Comparison of ENCODE assay signal across 14 cellular contexts in genomic region chr2:47237375-47238357, GRCh38.
DNase-seq lines count a peak whose midpoint lies in the region; ATAC-seq, FAIRE-seq and TF ChIP-seq lines count a peak whose summit lies in the region.
"Had no signal": no experiment of that assay in that cellular context is flagged by ENCODE, and none has a peak within 500 bp of the region (broad histone marks: within the 10 kb centered on the region; RNA-seq: fewer than 3 reads in every experiment).

No MANE protein-coding gene starts in this region.

- in situ Hi-C loops in GM12878 (cut with MboI) = no loop called here

- H3K36me3 Mint-ChIP-seq in stimulated activated effector memory CD8-positive, alpha-beta T cell treated with anti-CD3 and anti-CD28 coated beads, Interleukin-12 subunit alpha, Interleukin-12 subunit beta, amount 100 ng/mL, for 72 hours = no peaks in the 10 kb centered on the region
- H3K36me3 Mint-ChIP-seq: activated naive CD4-positive, alpha-beta T cell treated with anti-CD3 and anti-CD28 coated beads, Interleukin-2, amount 50 U/mL, for 24 hours had no signal

- FAIRE-seq in GM12878 (lab: Jason Lieb, UNC) = peak; percentile 31

- peak overlapping the region; percentile 51 for H3K4me2 ChIP-seq in GM12878 (ENCODE audit: control insufficient read depth, insufficient read depth)

- no peaks in the 10 kb centered on the region for H4K20me1 ChIP-seq in GM12878 (ENCODE audit: control insufficient read depth, insufficient read depth)

- H3K9me3 ChIP-seq in HUES64 (ENCODE audit: insufficient read depth, low read depth, low read length) (no peaks in the 10 kb centered on the region), GM12878 (replicated peaks; ENCODE audit: control insufficient read depth, insufficient read depth, low read length) (no peaks in the 10 kb centered on the region), right cardiac atrium (ENCODE audit: control insufficient read depth, low read length) (no peaks in the 10 kb centered on the region), suprapubic skin (no peaks in the 10 kb centered on the region)
- H3K9me3 ChIP-seq in effector memory CD4-positive, alpha-beta T cell (ENCODE audit: control insufficient read depth, low read length) = no peaks in the 10 kb centered on the region
- H3K9me3 ChIP-seq: spleen had no signal

- H3K4me1 ChIP-seq in HUES64 (ENCODE audit: insufficient read depth, low read length) (peaks cover 35% of the 10 kb centered on the region), GM12878 (ENCODE audit: control insufficient read depth, insufficient read depth, low read length) (no peaks in the 10 kb centered on the region), right cardiac atrium (ENCODE audit: control insufficient read depth, insufficient read depth, low read length) (peaks cover 3% of the 10 kb centered on the region), suprapubic skin (no peaks in the 10 kb centered on the region)
- H3K4me1 ChIP-seq in effector memory CD4-positive, alpha-beta T cell (ENCODE audit: control insufficient read depth, insufficient read depth, low read length, poor library complexity, severe bottlenecking) = no peaks in the 10 kb centered on the region
- H3K4me1 ChIP-seq: spleen had no signal

- peak overlapping the region; percentile 66; the same call in 1 of the 2 replicates for H3K27ac ChIP-seq in HUES64 (ENCODE audit: low read depth, low read length)
- no peak overlapping the region for H3K27ac ChIP-seq in GM12878 (ENCODE audit: control insufficient read depth, insufficient read depth)
- H3K27ac ChIP-seq in right cardiac atrium (ENCODE audit: low read length) = no peak overlapping the region
- H3K27ac ChIP-seq in suprapubic skin = no peak overlapping the region
- H3K27ac ChIP-seq in effector memory CD4-positive, alpha-beta T cell (ENCODE audit: insufficient read depth, low read length, poor library complexity, severe bottlenecking) = no peak overlapping the region
- H3K27ac ChIP-seq: spleen had no signal

- WGBS in HUES64 = 55% methylated on average over 11 of the region's 12 CpGs
- WGBS in GM12878 (ENCODE audit: insufficient coverage, insufficient replicate concordance, low lambda C conversion rate, missing lambda C conversion rate) = 36% methylated on average over 12 of the region's 12 CpGs
- 56% methylated on average over 12 of the region's 12 CpGs for WGBS in right cardiac atrium
- 62% methylated on average over 12 of the region's 12 CpGs for WGBS in suprapubic skin

- TF ChIP-seq CTCF in GM12878 (IDR thresholded peaks at IDR 0.05 in 2 of 3, conservative IDR thresholded peaks at IDR 0.05 in 1 of 3; ENCODE audit: control insufficient read depth in 2 of 3, extremely low read depth in 1 of 3, insufficient read depth in 1 of 3, low read depth in 3 of 3, low read length in 3 of 3) = no peak
- no peak for TF ChIP-seq CTCF in suprapubic skin (IDR thresholded peaks at IDR 0.05)

- DNase-seq in GM12878 (ENCODE audit: low read depth, low spot score) (no peak), right cardiac atrium (peak; percentile 83 to 91 (median 90)), suprapubic skin (ENCODE audit: low spot score in 2 of 2) (no peak)
- no peak for DNase-seq in stimulated activated effector memory CD8-positive, alpha-beta T cell treated with anti-CD3 and anti-CD28 coated beads, Interleukin-12 subunit alpha, Interleukin-12 subunit beta, amount 100 ng/mL, for 72 hours (ENCODE audit: low spot score in 2 of 2)
- no peak for DNase-seq in stimulated activated CD4-positive, alpha-beta T cell treated with anti-CD3 and anti-CD28 coated beads, Interleukin-12 subunit alpha, Interleukin-12 subunit beta, amount 100 ng/mL, for 4 hours
- no peak for DNase-seq in effector memory CD4-positive, alpha-beta T cell
- DNase-seq: activated CD4-positive, CD25-positive, alpha-beta regulatory T cell treated with anti-CD3 and anti-CD28 coated beads, Interleukin-2, amount 50 U/mL, for 72 hours; DMS153; NCI-H187 treated with DMSO at 0.1 percent for 48 hours; spleen had no signal

- H3K36me3 ChIP-seq in HUES64 (ENCODE audit: insufficient read depth, low read length) = no peaks in the 10 kb centered on the region
- no peaks in the 10 kb centered on the region for H3K36me3 ChIP-seq in GM12878 (ENCODE audit: control insufficient read depth in 2 of 2, insufficient read depth in 2 of 2, low read length in 1 of 2)
- H3K36me3 ChIP-seq in suprapubic skin = no peaks in the 10 kb centered on the region
- no peaks in the 10 kb centered on the region for H3K36me3 ChIP-seq in effector memory CD4-positive, alpha-beta T cell (ENCODE audit: control insufficient read depth, insufficient read depth, low read length)
- H3K36me3 ChIP-seq: spleen had no signal

- TF ChIP-seq POLR2A in GM12878 (IDR thresholded peaks at IDR 0.05; ENCODE audit: low read depth, low read length) = no peak
- TF ChIP-seq POLR2A in suprapubic skin (IDR thresholded peaks at IDR 0.05) = no peak

- peak overlapping the region; percentile 67 for H3K27ac Mint-ChIP-seq in stimulated activated effector memory CD8-positive, alpha-beta T cell treated with anti-CD3 and anti-CD28 coated beads, Interleukin-12 subunit alpha, Interleukin-12 subunit beta, amount 100 ng/mL, for 72 hours
- H3K27ac Mint-ChIP-seq: activated naive CD4-positive, alpha-beta T cell treated with anti-CD3 and anti-CD28 coated beads, Interleukin-2, amount 50 U/mL, for 24 hours had no signal

- intact Hi-C loops in GM12878 (cut with micrococcal nuclease; ENCODE audit: unreplicated experiment) (no loop called here), right cardiac atrium (cut with DNase I) (no loop called here)

- H3K4me3 ChIP-seq in HUES64 (ENCODE audit: low read length) (no peak overlapping the region), GM12878 (no peak overlapping the region), right cardiac atrium (ENCODE audit: low read length) (no peak overlapping the region), suprapubic skin (no peak overlapping the region)
- no peak overlapping the region for H3K4me3 ChIP-seq in effector memory CD4-positive, alpha-beta T cell (ENCODE audit: insufficient read depth, low read depth, low read length, poor library complexity, severe bottlenecking)
- H3K4me3 ChIP-seq: spleen had no signal

- no peaks in the 10 kb centered on the region for H3K9me3 Mint-ChIP-seq in stimulated activated effector memory CD8-positive, alpha-beta T cell treated with anti-CD3 and anti-CD28 coated beads, Interleukin-12 subunit alpha, Interleukin-12 subunit beta, amount 100 ng/mL, for 72 hours
- H3K9me3 Mint-ChIP-seq: activated naive CD4-positive, alpha-beta T cell treated with anti-CD3 and anti-CD28 coated beads, Interleukin-2, amount 50 U/mL, for 24 hours had no signal

- H3K27me3 ChIP-seq in HUES64 (ENCODE audit: insufficient read depth, low read length) (no peaks in the 10 kb centered on the region), GM12878 (replicated peaks in 1 of 2; ENCODE audit: control insufficient read depth in 2 of 2, insufficient read depth in 2 of 2, low read length in 1 of 2) (peaks cover 0 to 9% of the 10 kb centered on the region in 2 experiments; a peak in 2 of 4 replicates), right cardiac atrium (ENCODE audit: control insufficient read depth, insufficient read depth) (no peaks in the 10 kb centered on the region), suprapubic skin (no peaks in the 10 kb centered on the region)
- no peaks in the 10 kb centered on the region for H3K27me3 ChIP-seq in effector memory CD4-positive, alpha-beta T cell (replicated peaks; ENCODE audit: control insufficient read depth, insufficient read depth, low read length, poor library complexity, severe bottlenecking)
- H3K27me3 ChIP-seq: spleen had no signal

- RAD21 ChIA-PET in GM12878 (lab: Charles Lee; ENCODE audit: unreplicated experiment) = no interaction called here

- SMC1A ChIA-PET in GM12878 (lab: Charles Lee; ENCODE audit: uncharacterized antibody, unreplicated experiment) = no interaction called here

- no TSS peak for BruUV-seq in GM12878 (replicated peaks; lab: Mats Ljungman, UMichigan)

- CTCF ChIA-PET in GM12878 (lab: Yijun Ruan, JAX) = no interaction called here

- peak; percentile 64 for ATAC-seq in GM12878
- peak; percentile 92 to 96 for ATAC-seq in right cardiac atrium
- ATAC-seq in stimulated activated effector memory CD8-positive, alpha-beta T cell treated with anti-CD3 and anti-CD28 coated beads, Interleukin-12 subunit alpha, Interleukin-12 subunit beta, amount 100 ng/mL, for 72 hours = peak; percentile 62
- no peak for ATAC-seq in GM19467 (IDR thresholded peaks at IDR 0.05; ENCODE audit: unreplicated experiment)
- ATAC-seq: HCT116 had no signal

- H3K4me3 Mint-ChIP-seq in stimulated activated effector memory CD8-positive, alpha-beta T cell treated with anti-CD3 and anti-CD28 coated beads, Interleukin-12 subunit alpha, Interleukin-12 subunit beta, amount 100 ng/mL, for 72 hours = no peak overlapping the region
- H3K4me3 Mint-ChIP-seq: activated naive CD4-positive, alpha-beta T cell treated with anti-CD3 and anti-CD28 coated beads, Interleukin-2, amount 50 U/mL, for 24 hours had no signal

- H3K9ac ChIP-seq in HUES64 (ENCODE audit: low read depth, low read length) = peak overlapping the region; percentile 35; the same call in 1 of the 2 replicates
- H3K9ac ChIP-seq in GM12878 (ENCODE audit: control insufficient read depth, insufficient read depth, low read length) = no peak overlapping the region

- POLR2A ChIA-PET in GM12878 (lab: Charles Lee) = interaction anchor here (0.5 to 0.7 kb wide), 2 partner anchors 463 to 525 kb away, joined by 3 to 7 read pairs; no protein-coding TSS in a partner anchor

- TF ChIP-seq EP300 in GM12878 (IDR thresholded peaks at IDR 0.05; ENCODE audit: borderline replicate concordance in 1 of 2, control insufficient read depth in 1 of 2, low read depth in 2 of 2, low read length in 2 of 2) (no peak), suprapubic skin (IDR thresholded peaks at IDR 0.05) (no peak)

- H3K4me1 Mint-ChIP-seq in stimulated activated effector memory CD8-positive, alpha-beta T cell treated with anti-CD3 and anti-CD28 coated beads, Interleukin-12 subunit alpha, Interleukin-12 subunit beta, amount 100 ng/mL, for 72 hours = no peaks in the 10 kb centered on the region
- H3K4me1 Mint-ChIP-seq: activated naive CD4-positive, alpha-beta T cell treated with anti-CD3 and anti-CD28 coated beads, Interleukin-2, amount 50 U/mL, for 24 hours had no signal

- no peaks in the 10 kb centered on the region for H3K79me2 ChIP-seq in GM12878 (ENCODE audit: control insufficient read depth, insufficient read depth, low read length)

- no peak overlapping the region for H2AFZ ChIP-seq in GM12878 (ENCODE audit: control insufficient read depth, low read depth, low read length)

- TF ChIP-seq RAD21 in GM12878 (IDR thresholded peaks at IDR 0.05; ENCODE audit: insufficient read depth, low read depth, low read length) = no peak

TF ChIP-seq in GM12878, 131 proteins besides CTCF, POLR2A, EP300 and RAD21 (continues in another document):
- TF ChIP-seq SMC3 (IDR thresholded peaks at IDR 0.05; ENCODE audit: borderline replicate concordance, low read length) = no peak
- TF ChIP-seq CHD1 (IDR thresholded peaks at IDR 0.05; ENCODE audit: low read depth, low read length) = no peak

Comparison
In these comparisons a context has a peak if more than half of its experiments do, and no peak if none do; other contexts are left out.
1. DNase-seq: peak in right cardiac atrium (3 of 3); none in GM12878 (single experiment), stimulated activated effector memory CD8-positive, alpha-beta T cell treated with anti-CD3 and anti-CD28 coated beads, Interleukin-12 subunit alpha, Interleukin-12 subunit beta, amount 100 ng/mL, for 72 hours (0 of 2), suprapubic skin (0 of 2), stimulated activated CD4-positive, alpha-beta T cell treated with anti-CD3 and anti-CD28 coated beads, Interleukin-12 subunit alpha, Interleukin-12 subunit beta, amount 100 ng/mL, for 4 hours (single experiment) and effector memory CD4-positive, alpha-beta T cell (0 of 3).